Comparison of ENCODE assay signal across 23 cellular contexts in the genomic region with DNA sequence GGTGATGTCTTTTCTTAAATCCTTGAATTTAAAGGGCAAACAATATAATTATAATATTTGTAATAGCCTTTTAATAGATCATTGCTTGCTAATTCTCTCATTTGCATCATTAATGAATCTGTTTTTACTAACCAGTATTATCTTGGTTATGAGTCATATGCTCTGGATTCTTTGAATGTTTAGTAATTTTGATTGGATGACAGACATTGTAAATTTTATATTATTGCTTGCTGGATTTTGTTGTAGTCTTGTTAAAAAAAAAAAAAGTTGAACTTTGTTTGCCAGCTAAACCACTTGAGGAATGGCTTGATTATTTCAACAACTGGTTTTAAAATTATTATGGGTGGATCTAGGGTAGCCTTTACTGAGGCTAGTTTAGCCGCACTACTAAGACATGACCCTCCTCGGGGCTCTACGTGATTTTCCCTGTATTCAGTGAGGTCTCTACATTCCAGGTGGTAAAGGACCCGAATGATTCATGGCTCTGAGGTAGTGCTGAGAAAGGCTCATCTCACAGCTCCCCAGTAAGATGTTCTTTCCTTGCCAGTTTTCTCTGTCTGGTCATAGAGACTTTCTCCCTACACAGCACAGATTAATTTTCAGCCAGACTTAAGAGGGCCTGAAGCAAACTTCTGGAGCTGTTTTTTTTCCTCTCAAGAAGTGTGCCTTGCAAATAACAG. TPM values are rescaled to one million over a fixed set of nuclear protein-coding genes. Genes with fewer than 3 reads are reported as not detected.
DNase-seq lines count a peak whose midpoint lies in the region; ATAC-seq and TF ChIP-seq lines count a peak whose summit lies in the region.
"Had no signal": no experiment of that assay in that cellular context is flagged by ENCODE, and none has a peak within 500 bp of the region (broad histone marks: within the 10 kb centered on the region; RNA-seq: fewer than 3 reads in every experiment).

No MANE protein-coding gene starts in this region.

- H3K9me3 ChIP-seq in breast epithelium: no peaks in the 10 kb centered on the region
- no peaks in the 10 kb centered on the region for H3K9me3 ChIP-seq in mammary epithelial cell (replicated peaks; ENCODE audit: insufficient read depth, low read length)
- H3K9me3 ChIP-seq in hepatocyte (ENCODE audit: low read depth): no peaks in the 10 kb centered on the region
- H3K9me3 ChIP-seq in suprapubic skin: no peaks in the 10 kb centered on the region

- H3K4me1 Mint-ChIP-seq in activated CD8-positive, alpha-beta T cell treated with anti-CD3 and anti-CD28 coated beads, Interleukin-2, amount 10 ng/mL, durations not matched to agents 7 days and 5 days (ENCODE audit: low read depth): no peaks in the 10 kb centered on the region
- H3K4me1 Mint-ChIP-seq: activated naive CD8-positive, alpha-beta T cell treated with anti-CD3 and anti-CD28 coated beads, Interleukin-2, amount 10 ng/mL, durations not matched to agents 7 days and 5 days had no signal

- no peaks in the 10 kb centered on the region for H3K9me2 ChIP-seq in hepatocyte (replicated peaks; ENCODE audit: insufficient read depth)

- CTCF ChIA-PET in mammary epithelial cell (lab: Charles Lee; ENCODE audit: low non-redundant PET): no interaction called here
- CTCF ChIA-PET in activated CD8-positive, alpha-beta T cell treated with anti-CD3 and anti-CD28 coated beads, Interleukin-2, amount 10 ng/mL, durations not matched to agents 7 days and 5 days (lab: Charles Lee): no interaction called here

- intact Hi-C loops in breast epithelium (cut with DNase I; ENCODE audit: low total_unique reads) (no loop called here), mammary epithelial cell (cut with micrococcal nuclease) (no loop called here)

- H4K20me1 ChIP-seq in mammary epithelial cell (ENCODE audit: insufficient read depth, low read length) (no peaks in the 10 kb centered on the region), hepatocyte (ENCODE audit: insufficient read depth, poor library complexity, severe bottlenecking) (no peaks in the 10 kb centered on the region)

- no peak for TF ChIP-seq POLR2A in breast epithelium (IDR thresholded peaks at IDR 0.05)
- no peak for TF ChIP-seq POLR2A in suprapubic skin (IDR thresholded peaks at IDR 0.05)

- H3K4me1 ChIP-seq in breast epithelium: no peaks in the 10 kb centered on the region
- H3K4me1 ChIP-seq in mammary epithelial cell (ENCODE audit: insufficient read depth, low read length): no peaks in the 10 kb centered on the region
- no peaks in the 10 kb centered on the region for H3K4me1 ChIP-seq in hepatocyte (ENCODE audit: insufficient read depth)
- peaks cover 25% of the 10 kb centered on the region for H3K4me1 ChIP-seq in suprapubic skin

- TF ChIP-seq CTCF in breast epithelium (IDR thresholded peaks at IDR 0.05) (no peak), mammary epithelial cell (conservative IDR thresholded peaks at IDR 0.05 in 1 of 2, IDR thresholded peaks at IDR 0.05 in 1 of 2; ENCODE audit: extremely low read depth in 1 of 2, insufficient read depth in 1 of 2, low read depth in 1 of 2, low read length in 2 of 2) (no peak), hepatocyte (IDR thresholded peaks at IDR 0.05; ENCODE audit: poor library complexity) (no peak), suprapubic skin (IDR thresholded peaks at IDR 0.05) (no peak)

- no peaks in the 10 kb centered on the region for H3K27me3 Mint-ChIP-seq in activated CD8-positive, alpha-beta T cell treated with anti-CD3 and anti-CD28 coated beads, Interleukin-2, amount 10 ng/mL, durations not matched to agents 7 days and 5 days (ENCODE audit: low read depth)
- H3K27me3 Mint-ChIP-seq: activated naive CD8-positive, alpha-beta T cell treated with anti-CD3 and anti-CD28 coated beads, Interleukin-2, amount 10 ng/mL, durations not matched to agents 7 days and 5 days had no signal

- H3K79me2 ChIP-seq in mammary epithelial cell (ENCODE audit: insufficient read depth, low read length) (no peaks in the 10 kb centered on the region), hepatocyte (no peaks in the 10 kb centered on the region)

- BruUV-seq in mammary epithelial cell (replicated peaks; lab: Mats Ljungman, UMichigan): no TSS peak

- peak overlapping the region; percentile 68 to 75 for H3K27ac ChIP-seq in breast epithelium
- no peak overlapping the region for H3K27ac ChIP-seq in mammary epithelial cell (ENCODE audit: insufficient read depth, low read depth, low read length)
- no peak overlapping the region for H3K27ac ChIP-seq in hepatocyte
- H3K27ac ChIP-seq in suprapubic skin: peak overlapping the region; percentile 55
- H3K27ac ChIP-seq: 22Rv1, SK-N-MC had no signal

- no peak for ATAC-seq in activated CD8-positive, alpha-beta T cell treated with anti-CD3 and anti-CD28 coated beads, Interleukin-2, amount 10 ng/mL, durations not matched to agents 7 days and 5 days
- ATAC-seq in HG02571 (IDR thresholded peaks at IDR 0.05; ENCODE audit: unreplicated experiment) (no peak), HG03457 (IDR thresholded peaks at IDR 0.05; ENCODE audit: unreplicated experiment) (no peak)

- H3K36me3 ChIP-seq in breast epithelium: no peaks in the 10 kb centered on the region
- no peaks in the 10 kb centered on the region for H3K36me3 ChIP-seq in mammary epithelial cell (ENCODE audit: insufficient read depth, low read length)
- no peaks in the 10 kb centered on the region for H3K36me3 ChIP-seq in hepatocyte (replicated peaks; ENCODE audit: insufficient read depth, low read depth)
- H3K36me3 ChIP-seq in suprapubic skin: no peaks in the 10 kb centered on the region

- WGBS in mammary epithelial cell (ENCODE audit: low coverage, missing lambda C conversion rate): 56% methylated on average over 4 of the region's 4 CpGs
- 80% methylated on average over 4 of the region's 4 CpGs for WGBS in hepatocyte (ENCODE audit: low lambda C conversion rate, missing lambda C conversion rate)
- WGBS in suprapubic skin: 48% methylated on average over 4 of the region's 4 CpGs

- H2AFZ ChIP-seq in mammary epithelial cell (ENCODE audit: low read depth, low read length) (no peak overlapping the region), hepatocyte (no peak overlapping the region)

- no peaks in the 10 kb centered on the region for H3K9me3 Mint-ChIP-seq in activated CD8-positive, alpha-beta T cell treated with anti-CD3 and anti-CD28 coated beads, Interleukin-2, amount 10 ng/mL, durations not matched to agents 7 days and 5 days (ENCODE audit: insufficient read depth)
- H3K9me3 Mint-ChIP-seq: CD4-positive, CD25-positive, alpha-beta regulatory T cell had no signal

- H3K4me2 ChIP-seq in mammary epithelial cell (ENCODE audit: insufficient read depth, low read depth, low read length): no peak overlapping the region
- H3K4me2 ChIP-seq in hepatocyte: no peak overlapping the region

- H3K4me3 ChIP-seq in breast epithelium: no peak overlapping the region
- H3K4me3 ChIP-seq in mammary epithelial cell (replicated peaks in 1 of 3; ENCODE audit: insufficient read depth in 1 of 3, low read depth in 2 of 3, low read length in 3 of 3): no peak overlapping the region
- H3K4me3 ChIP-seq in hepatocyte: no peak overlapping the region
- H3K4me3 ChIP-seq in suprapubic skin: no peak overlapping the region
- H3K4me3 ChIP-seq: SK-N-MC had no signal

- dilution Hi-C loops in mammary epithelial cell (cut with HindIII; ENCODE audit: low sequenced_read_pairs): no loop called here

- no peak overlapping the region for H3K9ac ChIP-seq in mammary epithelial cell (ENCODE audit: insufficient read depth, low read length)

- POLR2A ChIA-PET in activated CD8-positive, alpha-beta T cell treated with anti-CD3 and anti-CD28 coated beads, Interleukin-2, amount 10 ng/mL, durations not matched to agents 7 days and 5 days (lab: Charles Lee): no interaction called here

- DNase-seq in breast epithelium (ENCODE audit: low spot score in 2 of 2): no peak
- DNase-seq in mammary epithelial cell: no peak
- peak; percentile 77 for DNase-seq in astrocyte of the hippocampus (ENCODE audit: low read depth, low spot score)
- DNase-seq in hepatocyte (ENCODE audit: low spot score): peak; percentile 7
- DNase-seq in suprapubic skin (ENCODE audit: low spot score in 2 of 2): no peak
- no peak for DNase-seq in activated CD8-positive, alpha-beta T cell treated with anti-CD3 and anti-CD28 coated beads, Interleukin-2, amount 10 ng/mL, durations not matched to agents 7 days and 5 days
- DNase-seq: activated CD4-positive, alpha-beta T cell treated with anti-CD3 and anti-CD28 coated beads, Interleukin-2, amount 50 U/mL, for 4 hours; activated naive CD8-positive, alpha-beta T cell treated with anti-CD3 and anti-CD28 coated beads, Interleukin-2, amount 10 ng/mL, durations not matched to agents 7 days and 5 days; activated T-cell treated with anti-CD3 and anti-CD28 coated beads, Interleukin-2, amount 50 U/mL, for 48 hours; CD4-positive, CD25-positive, alpha-beta regulatory T cell; DMS79 treated with DMSO at 0.1 percent for 48 hours; glutamatergic neuron; GOT3; NCI-H1694; NCI-H446 had no signal

- H3K36me3 Mint-ChIP-seq in activated CD8-positive, alpha-beta T cell treated with anti-CD3 and anti-CD28 coated beads, Interleukin-2, amount 10 ng/mL, durations not matched to agents 7 days and 5 days (ENCODE audit: low read depth): no peaks in the 10 kb centered on the region
- H3K36me3 Mint-ChIP-seq: activated naive CD8-positive, alpha-beta T cell treated with anti-CD3 and anti-CD28 coated beads, Interleukin-2, amount 10 ng/mL, durations not matched to agents 7 days and 5 days; CD4-positive, CD25-positive, alpha-beta regulatory T cell had no signal

- no peak for TF ChIP-seq EP300 in suprapubic skin (IDR thresholded peaks at IDR 0.05)

- H3K27ac Mint-ChIP-seq in activated CD8-positive, alpha-beta T cell treated with anti-CD3 and anti-CD28 coated beads, Interleukin-2, amount 10 ng/mL, durations not matched to agents 7 days and 5 days: no peak overlapping the region
- H3K27ac Mint-ChIP-seq: activated naive CD8-positive, alpha-beta T cell treated with anti-CD3 and anti-CD28 coated beads, Interleukin-2, amount 10 ng/mL, durations not matched to agents 7 days and 5 days; CD4-positive, CD25-positive, alpha-beta regulatory T cell; progenitor cell of endocrine pancreas had no signal

- H3K27me3 ChIP-seq in breast epithelium: no peaks in the 10 kb centered on the region
- peaks cover 1% of the 10 kb centered on the region for H3K27me3 ChIP-seq in mammary epithelial cell (ENCODE audit: insufficient read depth, low read length)
- no peaks in the 10 kb centered on the region for H3K27me3 ChIP-seq in hepatocyte
- H3K27me3 ChIP-seq in suprapubic skin: no peaks in the 10 kb centered on the region

- in situ Hi-C loops in mammary epithelial cell (cut with MboI; ENCODE audit: low sequenced_read_pairs in 2 of 2): no loop called here

- no peak overlapping the region for H3K4me3 Mint-ChIP-seq in activated CD8-positive, alpha-beta T cell treated with anti-CD3 and anti-CD28 coated beads, Interleukin-2, amount 10 ng/mL, durations not matched to agents 7 days and 5 days
- H3K4me3 Mint-ChIP-seq: activated naive CD8-positive, alpha-beta T cell treated with anti-CD3 and anti-CD28 coated beads, Interleukin-2, amount 10 ng/mL, durations not matched to agents 7 days and 5 days; CD4-positive, CD25-positive, alpha-beta regulatory T cell had no signal

RNA-seq across cellular contexts. Expression of a gene that starts 8.5 kb away (rescaled TPM):
- 10 to 100 TPM in 1 of 3 donors, 1 to 10 TPM in 1, under 1 TPM in 1; 0.16 to 30.4 (median 3.9) TPM for total RNA-seq in breast epithelium
- total RNA-seq in mammary epithelial cell: under 1 TPM in 1 of 2 donors, not detected in 1; 0.17 TPM
- polyA plus RNA-seq in mammary epithelial cell: not detected
- not detected for polyA minus RNA-seq in mammary epithelial cell
- 0.20 TPM in 1 of 2 replicates, not detected in the other for total RNA-seq in hepatocyte
- polyA plus RNA-seq in hepatocyte: not detected in 2 replicates
- 1 to 10 TPM; 2.1 to 6.5 (median 4.1) TPM for total RNA-seq in suprapubic skin
- not detected for total RNA-seq in activated CD8-positive, alpha-beta T cell treated with anti-CD3 and anti-CD28 coated beads, Interleukin-2, amount 10 ng/mL, durations not matched to agents 7 days and 5 days
- total RNA-seq: activated naive CD8-positive, alpha-beta T cell treated with anti-CD3 and anti-CD28 coated beads, Interleukin-2, amount 10 ng/mL, durations not matched to agents 7 days and 5 days; CD4-positive, CD25-positive, alpha-beta regulatory T cell; cerebellum; endothelial cell of umbilical vein; progenitor cell of endocrine pancreas had no signal
- polyA plus RNA-seq: CD4-positive, CD25-positive, alpha-beta regulatory T cell; endothelial cell of umbilical vein; keratinocyte had no signal

Comparison
In these comparisons a context has a peak if more than half of its experiments do, and no peak if none do; other contexts are left out.
1. H3K27ac ChIP-seq: peak in breast epithelium (2 of 2) and suprapubic skin (single experiment); none in mammary epithelial cell (single experiment) and hepatocyte (single experiment).
2. DNase-seq: peak in astrocyte of the hippocampus (single experiment) and hepatocyte (single experiment); none in breast epithelium (0 of 2), mammary epithelial cell (single experiment), suprapubic skin (0 of 2) and activated CD8-positive, alpha-beta T cell treated with anti-CD3 and anti-CD28 coated beads, Interleukin-2, amount 10 ng/mL, durations not matched to agents 7 days and 5 days (single experiment).